ENCODE assay signal across 18 cellular contexts in the genomic region with DNA sequence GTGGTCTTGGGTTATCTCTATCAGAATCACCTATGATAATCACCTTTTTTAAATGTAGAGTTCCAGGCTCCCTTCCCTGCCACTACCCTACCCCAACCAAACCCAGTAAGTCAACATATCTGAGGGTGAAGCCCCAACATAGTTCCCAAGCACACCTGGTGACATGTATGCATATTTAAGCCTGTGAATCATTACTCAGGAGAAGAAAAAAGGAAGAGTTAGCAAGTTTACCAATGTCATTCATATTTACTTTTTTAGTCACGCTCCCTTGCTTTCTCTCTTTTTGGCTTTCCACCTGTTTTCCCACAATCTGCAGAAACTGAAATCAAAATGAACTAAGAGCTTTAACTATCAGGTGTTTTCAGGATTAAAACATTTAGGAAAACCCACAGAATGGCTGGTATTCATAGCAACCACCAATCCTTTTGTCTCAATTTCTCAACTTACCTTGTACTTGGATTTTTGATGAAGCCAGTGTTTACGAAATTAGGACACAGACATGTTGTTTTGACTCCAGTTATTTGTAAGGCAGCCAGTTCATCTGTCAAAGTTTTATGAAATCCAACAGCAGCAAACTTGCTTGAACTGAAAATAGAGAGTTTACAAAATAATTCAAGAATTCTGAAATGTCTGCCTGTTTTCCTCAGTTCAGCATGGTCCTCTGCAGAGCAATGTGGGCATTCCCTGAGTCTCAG. TPM values are rescaled to one million over a fixed set of nuclear protein-coding genes. Genes with fewer than 3 reads are reported as not detected.
A peak's percentile ranks its signal among the peaks of the same experiment; 100 is the strongest.
DNase-seq lines count a peak whose midpoint lies in the region; ATAC-seq and TF ChIP-seq lines count a peak whose summit lies in the region.
"Had no signal": no experiment of that assay in that cellular context is flagged by ENCODE, and none has a peak within 500 bp of the region (broad histone marks: within the 10 kb centered on the region; RNA-seq: fewer than 3 reads in every experiment).

No MANE protein-coding gene starts in this region.

- no peak for ATAC-seq in natural killer cell
- ATAC-seq in natural killer cell treated with Interleukin-12 subunit alpha and Interleukin-12 subunit beta and Interleukin-15 and Interleukin-18, amount 100 ng/mL, for 72 hours = no peak
- no peak for ATAC-seq in effector memory CD8-positive, alpha-beta T cell (replicated peaks)
- no peak for ATAC-seq in GM19397 (IDR thresholded peaks at IDR 0.05; ENCODE audit: unreplicated experiment)
- ATAC-seq: left ventricle myocardium superior; stimulated activated naive CD8-positive, alpha-beta T cell treated with anti-CD3 and anti-CD28 coated beads, Interleukin-15, Interleukin-2, amounts not matched to agents 100 U/mL and 50 U/mL, for 24 hours had no signal

- intact Hi-C loops in natural killer cell (cut with micrococcal nuclease) (no loop called here), vagina (cut with DNase I) (no loop called here)

- no peak overlapping the region for H2BK12ac ChIP-seq in mesenchymal stem cell (ENCODE audit: low read length in 2 of 2)

- H3K36me3 ChIP-seq in mesenchymal stem cell (ENCODE audit: control insufficient read depth in 1 of 2, insufficient read depth in 2 of 2, low read depth in 1 of 2, low read length in 2 of 2) (peaks cover 6 to 38% of the 10 kb centered on the region in 2 experiments), vagina (peaks cover 0 to 24% of the 10 kb centered on the region in 2 donors)

- H3K27ac Mint-ChIP-seq in natural killer cell = peak overlapping the region; percentile 46 to 74
- H3K27ac Mint-ChIP-seq in natural killer cell treated with Interleukin-12 subunit alpha and Interleukin-12 subunit beta and Interleukin-15 and Interleukin-18, amount 100 ng/mL, for 72 hours = peak overlapping the region in 1 of 2 donors; percentile 18
- peak overlapping the region; percentile 24 to 41 for H3K27ac Mint-ChIP-seq in effector memory CD8-positive, alpha-beta T cell
- H3K27ac Mint-ChIP-seq: HFFc6, nephron progenitor cell had no signal

- no peak overlapping the region for H4K91ac ChIP-seq in mesenchymal stem cell (ENCODE audit: low read length)

- no peak overlapping the region for H3K4me3 ChIP-seq in mesenchymal stem cell (ENCODE audit: insufficient read depth in 1 of 2, low read depth in 1 of 2, low read length in 2 of 2)
- H3K4me3 ChIP-seq in vagina = no peak overlapping the region

- H3K4ac ChIP-seq in mesenchymal stem cell (ENCODE audit: low read depth in 1 of 2, low read length in 2 of 2) = no peak overlapping the region

- H4K8ac ChIP-seq in mesenchymal stem cell (ENCODE audit: low read length) = no peak overlapping the region

- H3K23ac ChIP-seq in mesenchymal stem cell (ENCODE audit: low read length in 2 of 2) = no peak overlapping the region

- no peaks in the 10 kb centered on the region for H3K9me3 Mint-ChIP-seq in natural killer cell
- H3K9me3 Mint-ChIP-seq in natural killer cell treated with Interleukin-12 subunit alpha and Interleukin-12 subunit beta and Interleukin-15 and Interleukin-18, amount 100 ng/mL, for 72 hours = no peaks in the 10 kb centered on the region
- H3K9me3 Mint-ChIP-seq in effector memory CD8-positive, alpha-beta T cell = no peaks in the 10 kb centered on the region
- H3K9me3 Mint-ChIP-seq: HFFc6 had no signal

- H2AK5ac ChIP-seq in mesenchymal stem cell (ENCODE audit: low read length, severe bottlenecking) = no peak overlapping the region

- H3K27ac ChIP-seq in mesenchymal stem cell (ENCODE audit: low read length, poor library complexity, severe bottlenecking) (no peak overlapping the region), vagina (peak overlapping the region; percentile 34)

- H3K79me1 ChIP-seq in mesenchymal stem cell (replicated peaks; ENCODE audit: low read length, poor library complexity, severe bottlenecking) = peaks cover 1% of the 10 kb centered on the region

- H2BK120ac ChIP-seq in mesenchymal stem cell (ENCODE audit: low read depth, low read length) = peak overlapping the region; percentile 19

- TF ChIP-seq CTCF in natural killer cell (IDR thresholded peaks at IDR 0.05) (no peak), vagina (IDR thresholded peaks at IDR 0.05) (no peak)

- no peak overlapping the region for H2AFZ ChIP-seq in mesenchymal stem cell (ENCODE audit: low read depth, low read length)

- TF ChIP-seq POLR2A in vagina (IDR thresholded peaks at IDR 0.05) = no peak

- no peaks in the 10 kb centered on the region for H3K27me3 ChIP-seq in mesenchymal stem cell (ENCODE audit: control insufficient read depth in 1 of 2, insufficient read depth in 1 of 2, low read length in 2 of 2)
- H3K27me3 ChIP-seq in vagina = no peaks in the 10 kb centered on the region

- no peak for DNase-seq in natural killer cell
- DNase-seq in natural killer cell treated with Interleukin-12 subunit alpha and Interleukin-12 subunit beta and Interleukin-15 and Interleukin-18, amount 100 ng/mL, for 72 hours (ENCODE audit: low spot score) = no peak
- no peak for DNase-seq in effector memory CD8-positive, alpha-beta T cell
- DNase-seq in mesenchymal stem cell = no peak
- no peak for DNase-seq in vagina (ENCODE audit: extremely low spot score in 2 of 2)
- no peak for DNase-seq in activated naive CD4-positive, alpha-beta T cell (lab: John Stamatoyannopoulos, UW)
- DNase-seq in GOT3 (lab: John Stamatoyannopoulos, UW) = no peak
- DNase-seq: foreskin melanocyte; HFFc6; left ventricle myocardium superior; NCI-H1436 treated with DMSO at 0.1 percent for 48 hours; nephron progenitor cell; SHP77 treated with DMSO at 0.1 percent for 48 hours; stimulated activated naive CD8-positive, alpha-beta T cell treated with anti-CD3 and anti-CD28 coated beads, Interleukin-15, Interleukin-2, amounts not matched to agents 100 U/mL and 50 U/mL, for 24 hours; T-helper 1 cell had no signal

- H3K14ac ChIP-seq in mesenchymal stem cell (ENCODE audit: low read length in 2 of 2) = no peak overlapping the region

- H3K9me3 ChIP-seq in mesenchymal stem cell (ENCODE audit: control insufficient read depth, low read length) (no peaks in the 10 kb centered on the region), vagina (no peaks in the 10 kb centered on the region)

- H2BK5ac ChIP-seq in mesenchymal stem cell (ENCODE audit: low read depth, low read length, poor library complexity, severe bottlenecking) = peak overlapping the region; percentile 31

- no peak overlapping the region for H3K4me2 ChIP-seq in mesenchymal stem cell (ENCODE audit: low read length, poor library complexity, severe bottlenecking)

- peaks cover 4 to 14% of the 10 kb centered on the region in 2 donors for H3K4me1 Mint-ChIP-seq in natural killer cell
- peaks cover 0 to 3% of the 10 kb centered on the region in 2 donors for H3K4me1 Mint-ChIP-seq in natural killer cell treated with Interleukin-12 subunit alpha and Interleukin-12 subunit beta and Interleukin-15 and Interleukin-18, amount 100 ng/mL, for 72 hours (ENCODE audit: low read depth in 2 of 2)
- H3K4me1 Mint-ChIP-seq in effector memory CD8-positive, alpha-beta T cell (ENCODE audit: low read depth in 2 of 2) = no peaks in the 10 kb centered on the region

- H2BK15ac ChIP-seq in mesenchymal stem cell (ENCODE audit: low read depth, poor library complexity, severe bottlenecking) = no peak overlapping the region

- WGBS in mesenchymal stem cell = 89% methylated on average over 2 of the region's 2 CpGs

- H3K4me3 Mint-ChIP-seq in natural killer cell = no peak overlapping the region
- no peak overlapping the region for H3K4me3 Mint-ChIP-seq in natural killer cell treated with Interleukin-12 subunit alpha and Interleukin-12 subunit beta and Interleukin-15 and Interleukin-18, amount 100 ng/mL, for 72 hours
- no peak overlapping the region for H3K4me3 Mint-ChIP-seq in effector memory CD8-positive, alpha-beta T cell
- H3K4me3 Mint-ChIP-seq: HFFc6, nephron progenitor cell had no signal

- H3K4me1 ChIP-seq in mesenchymal stem cell (ENCODE audit: control insufficient read depth, insufficient read depth, low read depth, low read length) (peaks cover 3% of the 10 kb centered on the region), vagina (peaks cover 16% of the 10 kb centered on the region)

- peaks cover 7% of the 10 kb centered on the region for H3K36me3 Mint-ChIP-seq in natural killer cell
- H3K36me3 Mint-ChIP-seq in natural killer cell treated with Interleukin-12 subunit alpha and Interleukin-12 subunit beta and Interleukin-15 and Interleukin-18, amount 100 ng/mL, for 72 hours = no peaks in the 10 kb centered on the region
- H3K36me3 Mint-ChIP-seq in effector memory CD8-positive, alpha-beta T cell (ENCODE audit: insufficient read depth) = peaks cover 28% of the 10 kb centered on the region

- H3K9ac ChIP-seq in mesenchymal stem cell (ENCODE audit: low read length) = no peak overlapping the region

- H3K27me3 Mint-ChIP-seq in natural killer cell (ENCODE audit: low read depth in 2 of 2) = no peaks in the 10 kb centered on the region
- no peaks in the 10 kb centered on the region for H3K27me3 Mint-ChIP-seq in natural killer cell treated with Interleukin-12 subunit alpha and Interleukin-12 subunit beta and Interleukin-15 and Interleukin-18, amount 100 ng/mL, for 72 hours
- no peaks in the 10 kb centered on the region for H3K27me3 Mint-ChIP-seq in effector memory CD8-positive, alpha-beta T cell

- H3K18ac ChIP-seq in mesenchymal stem cell (ENCODE audit: low read depth in 1 of 2, low read length in 2 of 2) = no peak overlapping the region

RNA-seq across cellular contexts. Expression of a gene that starts 34.0 kb away (rescaled TPM):
- total RNA-seq in natural killer cell (10 to 100 TPM; 42.2 to 50.5 (median 49.8) TPM), vagina (94.5 TPM)
- 10 to 100 TPM; 11.2 to 18.3 TPM for total RNA-seq in natural killer cell treated with Interleukin-12 subunit alpha and Interleukin-12 subunit beta and Interleukin-15 and Interleukin-18, amount 100 ng/mL, for 72 hours
- 31.5 TPM for polyA plus RNA-seq in mesenchymal stem cell (2013, experiment 1 of 2)
- polyA plus RNA-seq in mesenchymal stem cell (2013, experiment 2 of 2) = 30.5 TPM

RNA-seq across cellular contexts. Expression of a gene that starts 34.3 kb away (rescaled TPM):
- total RNA-seq in natural killer cell (under 1 TPM; 0.33 to 0.95 (median 0.73) TPM), vagina (23.8 TPM)
- under 1 TPM in 1 of 2 donors, not detected in 1; 0.12 TPM for total RNA-seq in natural killer cell treated with Interleukin-12 subunit alpha and Interleukin-12 subunit beta and Interleukin-15 and Interleukin-18, amount 100 ng/mL, for 72 hours
- 0.06 TPM for polyA plus RNA-seq in mesenchymal stem cell (2013, experiment 1 of 2)
- polyA plus RNA-seq in mesenchymal stem cell (2013, experiment 2 of 2) = 0.04 TPM
- total RNA-seq: A673, HFFc6, HT1080 had no signal

Comparison
In these comparisons a context has a peak if more than half of its experiments do, and no peak if none do; other contexts are left out.
1. RNA of a gene that starts 34.3 kb away (total RNA-seq): 23.8 TPM in vagina (single experiment); 0.33 to 0.95 TPM in natural killer cell and 0.12 TPM in natural killer cell treated with Interleukin-12 subunit alpha and Interleukin-12 subunit beta and Interleukin-15 and Interleukin-18, amount 100 ng/mL, for 72 hours; every median in the first group is over 10 times any median in the second.